Comparison of ENCODE assay signal across 16 cellular contexts in genomic region chr12:56124133-56124532, GRCh38. TPM values are rescaled to one million over a fixed set of nuclear protein-coding genes. Genes with fewer than 3 reads are reported as not detected.
DNase-seq lines count a peak whose midpoint lies in the region; ATAC-seq, FAIRE-seq and TF ChIP-seq lines count a peak whose summit lies in the region.
"Had no signal": no experiment of that assay in that cellular context is flagged by ENCODE, and none has a peak within 500 bp of the region (broad histone marks: within the 10 kb centered on the region; RNA-seq: fewer than 3 reads in every experiment).

No MANE protein-coding gene starts in this region.

- H3K79me2 ChIP-seq in HepG2 (ENCODE audit: insufficient read depth, low read length), result peaks cover 14% of the 10 kb centered on the region

- peaks cover 34% of the 10 kb centered on the region for H3K4me1 Mint-ChIP-seq in activated T-helper 17 cell treated with anti-CD3 and anti-CD28 coated beads, Interleukin-2, amount 50 U/mL, for 72 hours
- peaks cover 26 to 51% (median 49%) of the 10 kb centered on the region in 7 donors for H3K4me1 Mint-ChIP-seq in naive thymus-derived CD4-positive, alpha-beta T cell

- DNase-seq in HepG2 (ENCODE audit: low spot score) (peak; percentile 43), right lobe of liver (no peak), BE2C (no peak)
- no peak for DNase-seq in naive thymus-derived CD4-positive, alpha-beta T cell
- no peak for DNase-seq in stimulated activated CD4-positive, alpha-beta T cell treated with anti-CD3 and anti-CD28 coated beads, Interleukin-2, amount 100 ng/mL, for 24 hours
- DNase-seq: DND-41; esophagus squamous epithelium; H7; hypothalamus; NCI-H1105 treated with DMSO at 0.1 percent for 48 hours; stimulated activated naive CD4-positive, alpha-beta T cell treated with Interleukin-2 at 50 U/mL for 16 hours had no signal

- H3K27ac Mint-ChIP-seq in activated T-helper 17 cell treated with anti-CD3 and anti-CD28 coated beads, Interleukin-2, amount 50 U/mL, for 72 hours, result peak overlapping the region; percentile 71
- H3K27ac Mint-ChIP-seq in naive thymus-derived CD4-positive, alpha-beta T cell, result peak overlapping the region in 8 of 9 donors; percentile 27 to 90 (median 61)

- no peak for TF ChIP-seq RAD21 in HepG2 (CRISPR knock-in tag; IDR thresholded peaks at IDR 0.05)

- TF ChIP-seq CTCF in HepG2 (CRISPR knock-in tag; IDR thresholded peaks at IDR 0.05), result no peak
- TF ChIP-seq CTCF in right lobe of liver (IDR thresholded peaks at IDR 0.05), result no peak
- no peak for TF ChIP-seq CTCF in BE2C (IDR thresholded peaks at IDR 0.05; ENCODE audit: low read depth, low read length)

- TF ChIP-seq POLR2A in HepG2 (IDR thresholded peaks at IDR 0.05; ENCODE audit: insufficient read depth in 1 of 2, low read depth in 2 of 2, low read length in 2 of 2) (no peak), right lobe of liver (IDR thresholded peaks at IDR 0.05) (no peak)

- WGBS in HepG2 (ENCODE audit: low lambda C conversion rate), result 49% methylated on average over 4 of the region's 4 CpGs
- 40% methylated on average over 4 of the region's 4 CpGs for WGBS in right lobe of liver (ENCODE audit: insufficient coverage, low coverage, low lambda C conversion rate, missing lambda C conversion rate)

- no peaks in the 10 kb centered on the region for H3K27me3 ChIP-seq in HepG2 (ENCODE audit: control insufficient read depth in 1 of 2, insufficient read depth in 2 of 2, low read length in 2 of 2)
- H3K27me3 ChIP-seq in right lobe of liver, result no peaks in the 10 kb centered on the region
- H3K27me3 ChIP-seq in naive thymus-derived CD4-positive, alpha-beta T cell (ENCODE audit: control insufficient read depth in 2 of 2, insufficient read depth in 2 of 2, low read length in 2 of 2), result no peaks in the 10 kb centered on the region
- no peaks in the 10 kb centered on the region for H3K27me3 ChIP-seq in BE2C
- H3K27me3 ChIP-seq: esophagus squamous epithelium had no signal

- H3K27me3 Mint-ChIP-seq in activated T-helper 17 cell treated with anti-CD3 and anti-CD28 coated beads, Interleukin-2, amount 50 U/mL, for 72 hours, result no peaks in the 10 kb centered on the region
- H3K27me3 Mint-ChIP-seq in naive thymus-derived CD4-positive, alpha-beta T cell, result no peaks in the 10 kb centered on the region

- in situ Hi-C loops in HepG2 (cut with HindIII; ENCODE audit: extremely low pct_ligation_motif_present, low pct_unique_long_range_greater_than_20kb), result loop anchor here (5.0 kb wide), 1 partner anchor 33 kb away; the partner anchor contains the start of gene MYL6

- H3K9ac ChIP-seq in HepG2 (ENCODE audit: insufficient read depth, low read depth, low read length), result no peak overlapping the region

- TF ChIP-seq EP300 in HepG2 (IDR thresholded peaks at IDR 0.05; ENCODE audit: low read depth in 2 of 2, low read length in 2 of 2) (no peak), HepG2 (CRISPR knock-in tag; IDR thresholded peaks at IDR 0.05; ENCODE audit: borderline replicate concordance) (no peak)

- H3K4me3 Mint-ChIP-seq in activated T-helper 17 cell treated with anti-CD3 and anti-CD28 coated beads, Interleukin-2, amount 50 U/mL, for 72 hours, result peak overlapping the region; percentile 28
- no peak overlapping the region for H3K4me3 Mint-ChIP-seq in naive thymus-derived CD4-positive, alpha-beta T cell

- CTCF ChIA-PET in HepG2 (lab: Yijun Ruan, JAX; ENCODE audit: low intra/inter-chr PET ratio, low total read pairs), result no interaction called here
- CTCF ChIA-PET in naive thymus-derived CD4-positive, alpha-beta T cell (lab: Charles Lee), result interaction anchor here (0.5 to 13.4 kb wide), 10 partner anchors 10 to 531 kb away, joined by 3 to 193 read pairs (median 4); partner anchors contain the start of genes MYL6B, RNF41 and SMARCC2

- FAIRE-seq in HepG2 (lab: Jason Lieb, UNC), result no peak
- FAIRE-seq: colon had no signal

- intact Hi-C loops in HepG2 (cut with micrococcal nuclease; ENCODE audit: unreplicated experiment), result no loop called here
- intact Hi-C loops in right lobe of liver (cut with DNase I), result no loop called here
- intact Hi-C loops in naive thymus-derived CD4-positive, alpha-beta T cell (cut with micrococcal nuclease), result no loop called here

- BruUV-seq in HepG2 (replicated peaks; lab: Mats Ljungman, UMichigan), result no TSS peak

- H3K4me1 ChIP-seq in HepG2 (ENCODE audit: insufficient read depth, low read length) (peaks cover 84% of the 10 kb centered on the region), right lobe of liver (peaks cover 0 to 68% (median 27%) of the 10 kb centered on the region in 4 donors), BE2C (peaks cover 14% of the 10 kb centered on the region)
- H3K4me1 ChIP-seq in naive thymus-derived CD4-positive, alpha-beta T cell (ENCODE audit: control insufficient read depth in 2 of 2, insufficient read depth in 2 of 2, low read length in 2 of 2), result peaks cover 26 to 38% of the 10 kb centered on the region in 2 donors

- no peak for ATAC-seq in HepG2
- no peak for ATAC-seq in right lobe of liver
- no peak for ATAC-seq in activated T-helper 17 cell treated with anti-CD3 and anti-CD28 coated beads, Interleukin-2, amount 50 U/mL, for 72 hours (replicated peaks)
- no peak for ATAC-seq in naive thymus-derived CD4-positive, alpha-beta T cell
- no peak for ATAC-seq in activated CD4-positive, CD25-positive, alpha-beta regulatory T cell treated with anti-CD3 and anti-CD28 coated beads, Interleukin-2, amount 50 U/mL, for 24 hours
- ATAC-seq in GM19328 (IDR thresholded peaks at IDR 0.05; ENCODE audit: unreplicated experiment), result no peak

- peak overlapping the region; percentile 43 for H3K27ac ChIP-seq in HepG2 (ENCODE audit: extremely low read length, insufficient read depth, low read length)
- H3K27ac ChIP-seq in right lobe of liver, result peak overlapping the region in 1 of 3 donors; percentile 82
- no peak overlapping the region for H3K27ac ChIP-seq in naive thymus-derived CD4-positive, alpha-beta T cell (ENCODE audit: low read depth, low read length)

- no peaks in the 10 kb centered on the region for H4K20me1 ChIP-seq in HepG2 (ENCODE audit: insufficient read depth, low read length)

- 0 out of 5 replicates have a peak, but pooled peaks cover 0 to 4% of the 10 kb centered on the region in 2 experiments for H3K36me3 ChIP-seq in HepG2 (replicated peaks in 1 of 2; ENCODE audit: control insufficient read depth in 1 of 2, insufficient read depth in 2 of 2, low read length in 2 of 2)
- no peaks in the 10 kb centered on the region for H3K36me3 ChIP-seq in right lobe of liver
- peaks cover 0 to 23% (median 0%) of the 10 kb centered on the region in 3 experiments for H3K36me3 ChIP-seq in naive thymus-derived CD4-positive, alpha-beta T cell (ENCODE audit: control insufficient read depth in 2 of 3, insufficient read depth in 3 of 3, low read length in 3 of 3)
- H3K36me3 ChIP-seq in BE2C, result no peaks in the 10 kb centered on the region; the same call in 1 of the 2 replicates

- H3K9me3 Mint-ChIP-seq in activated T-helper 17 cell treated with anti-CD3 and anti-CD28 coated beads, Interleukin-2, amount 50 U/mL, for 72 hours, result no peaks in the 10 kb centered on the region
- peaks cover 0 to 2% (median 0%) of the 10 kb centered on the region in 11 donors for H3K9me3 Mint-ChIP-seq in naive thymus-derived CD4-positive, alpha-beta T cell

- H3K4me3 ChIP-seq in HepG2 (replicated peaks in 1 of 3; ENCODE audit: insufficient read depth in 1 of 3, low read depth in 2 of 3, low read length in 3 of 3), result no peak overlapping the region
- H3K4me3 ChIP-seq in right lobe of liver, result no peak overlapping the region
- H3K4me3 ChIP-seq in naive thymus-derived CD4-positive, alpha-beta T cell (ENCODE audit: low read length), result no peak overlapping the region
- no peak overlapping the region for H3K4me3 ChIP-seq in BE2C (ENCODE audit: low read depth, low read length)
- H3K4me3 ChIP-seq: esophagus squamous epithelium, skin epidermis had no signal

- H3K36me3 Mint-ChIP-seq in activated T-helper 17 cell treated with anti-CD3 and anti-CD28 coated beads, Interleukin-2, amount 50 U/mL, for 72 hours (ENCODE audit: low read depth), result peaks cover 60% of the 10 kb centered on the region
- H3K36me3 Mint-ChIP-seq in naive thymus-derived CD4-positive, alpha-beta T cell, result peaks cover 0 to 11% (median 0%) of the 10 kb centered on the region in 5 donors

- POLR2A ChIA-PET in HepG2 (lab: Yijun Ruan, JAX), result interaction anchor here (1.2 to 1.5 kb wide), 3 partner anchors 34 to 66 kb away, joined by 4 to 8 read pairs (median 6); partner anchors contain the start of genes MYL6 and SMARCC2
- POLR2A ChIA-PET in naive thymus-derived CD4-positive, alpha-beta T cell (lab: Charles Lee), result interaction anchor here (1.1 to 13.1 kb wide), 7 partner anchors 20 to 340 kb away, joined by 3 to 192 read pairs (median 11); partner anchors contain the start of genes MYL6, MYL6B, PA2G4 and RNF41

- no peak overlapping the region for H2AFZ ChIP-seq in HepG2 (ENCODE audit: low read length)

- H3K4me2 ChIP-seq in HepG2 (ENCODE audit: low read depth, low read length), result no peak overlapping the region

- H3K9me3 ChIP-seq in HepG2 (ENCODE audit: low read length) (no peaks in the 10 kb centered on the region), right lobe of liver (no peaks in the 10 kb centered on the region), BE2C (no peaks in the 10 kb centered on the region)
- H3K9me3 ChIP-seq in naive thymus-derived CD4-positive, alpha-beta T cell (ENCODE audit: control insufficient read depth in 2 of 3, low read length in 3 of 3), result no peaks in the 10 kb centered on the region
- H3K9me3 ChIP-seq: esophagus squamous epithelium had no signal

RNA-seq across cellular contexts. Expression of gene ESYT1, which starts 3.9 kb away (rescaled TPM):
- total RNA-seq in HepG2 (2016; rRNA removed; fragmentation: Illumina TruSeq; extraction: Trizol), result 30.1 and 66.9 TPM in 2 replicates
- total RNA-seq in HepG2 (2016; cell fraction: cytosol; rRNA removed; fragmentation: Illumina TruSeq; extraction: Trizol; ENCODE audit: low read depth), result 6.1 and 7.8 TPM in 2 replicates
- 27.6 and 70.9 TPM in 2 replicates for total RNA-seq in HepG2 (2016; cell fraction: insoluble cytoplasmic fraction; rRNA removed; fragmentation: Illumina TruSeq; extraction: Trizol)
- total RNA-seq in HepG2 (2016; cell fraction: membrane; rRNA removed; fragmentation: Illumina TruSeq; extraction: Trizol), result 12.4 and 14.5 TPM in 2 replicates
- 74.2 and 79.4 TPM in 2 replicates for total RNA-seq in HepG2 (2016; cell fraction: nucleus; rRNA removed; fragmentation: Illumina TruSeq; extraction: Trizol)
- 71.0 and 80.1 TPM in 2 replicates for polyA plus RNA-seq in HepG2 (2011; rRNA removed)
- 65.6 and 71.7 TPM in 2 replicates for polyA plus RNA-seq in HepG2 (2011; cell fraction: cytosol; rRNA removed)
- 144 and 146 TPM in 2 replicates for polyA plus RNA-seq in HepG2 (2011; cell fraction: nucleus; rRNA removed)
- polyA plus RNA-seq in HepG2 (2012), result 27.6 and 29.6 TPM in 2 replicates
- polyA plus RNA-seq in HepG2 (2016; cell fraction: cytosol; fragmentation: Illumina TruSeq; extraction: Trizol; ENCODE audit: low read depth), result 4.5 and 6.5 TPM in 2 replicates
- polyA plus RNA-seq in HepG2 (2016; cell fraction: insoluble cytoplasmic fraction; fragmentation: Illumina TruSeq; extraction: Trizol; ENCODE audit: low read depth), result 22.5 and 29.6 TPM in 2 replicates
- 9.2 and 9.6 TPM in 2 replicates for polyA plus RNA-seq in HepG2 (2016; cell fraction: membrane; fragmentation: Illumina TruSeq; extraction: Trizol; ENCODE audit: low read depth)
- polyA plus RNA-seq in HepG2 (2016; cell fraction: nucleus; fragmentation: Illumina TruSeq; extraction: Trizol; ENCODE audit: insufficient read depth, low read depth), result 105 and 109 TPM in 2 replicates
- polyA minus RNA-seq in HepG2 (2011; rRNA and poly(A)+ RNA removed; ENCODE audit: low replicate concordance), result 191 and 267 TPM in 2 replicates
- polyA minus RNA-seq in HepG2 (2011; cell fraction: cytosol; rRNA and poly(A)+ RNA removed), result 75.6 and 84.1 TPM in 2 replicates
- 47.8 and 73.0 TPM in 2 replicates for polyA minus RNA-seq in HepG2 (2011; cell fraction: nucleus; rRNA and poly(A)+ RNA removed)
- total RNA-seq in right lobe of liver, result 100 to 1,000 TPM in 1 of 6 experiments, 10 to 100 TPM in 5; 56.5 to 117 (median 70.3) TPM
- 100 to 1,000 TPM; 234 to 236 TPM for total RNA-seq in activated T-helper 17 cell treated with anti-CD3 and anti-CD28 coated beads, Interleukin-2, amount 50 U/mL, for 72 hours
- total RNA-seq in naive thymus-derived CD4-positive, alpha-beta T cell, result 100 to 1,000 TPM; 121 to 300 (median 221) TPM
- 100 to 1,000 TPM; 282 to 353 TPM for polyA plus RNA-seq in naive thymus-derived CD4-positive, alpha-beta T cell
- polyA plus RNA-seq in BE2C (2012; ENCODE audit: insufficient read depth, insufficient read length, low read depth), result 22.8 TPM

RNA-seq across cellular contexts. Expression of gene ZC3H10, which starts 6.1 kb away (rescaled TPM):
- total RNA-seq in HepG2 (2016; rRNA removed; fragmentation: Illumina TruSeq; extraction: Trizol) (1.9 and 2.3 TPM in 2 replicates), right lobe of liver (1 to 10 TPM; 1.7 to 5.4 (median 3.2) TPM)
- total RNA-seq in HepG2 (2016; cell fraction: cytosol; rRNA removed; fragmentation: Illumina TruSeq; extraction: Trizol; ENCODE audit: low read depth), result 3.2 and 3.7 TPM in 2 replicates
- total RNA-seq in HepG2 (2016; cell fraction: insoluble cytoplasmic fraction; rRNA removed; fragmentation: Illumina TruSeq; extraction: Trizol), result 1.6 and 2.5 TPM in 2 replicates
- 2.0 and 3.1 TPM in 2 replicates for total RNA-seq in HepG2 (2016; cell fraction: membrane; rRNA removed; fragmentation: Illumina TruSeq; extraction: Trizol)
- 2.9 and 4.3 TPM in 2 replicates for total RNA-seq in HepG2 (2016; cell fraction: nucleus; rRNA removed; fragmentation: Illumina TruSeq; extraction: Trizol)
- polyA plus RNA-seq in HepG2 (2011; rRNA removed), result 0.70 and 0.98 TPM in 2 replicates
- 0.58 and 0.59 TPM in 2 replicates for polyA plus RNA-seq in HepG2 (2011; cell fraction: cytosol; rRNA removed)
- 2.0 and 2.3 TPM in 2 replicates for polyA plus RNA-seq in HepG2 (2011; cell fraction: nucleus; rRNA removed)
- 0.99 and 1.0 TPM in 2 replicates for polyA plus RNA-seq in HepG2 (2012)
- 0.17 and 0.23 TPM in 2 replicates for polyA plus RNA-seq in HepG2 (2016; cell fraction: cytosol; fragmentation: Illumina TruSeq; extraction: Trizol; ENCODE audit: low read depth)
- polyA plus RNA-seq in HepG2 (2016; cell fraction: insoluble cytoplasmic fraction; fragmentation: Illumina TruSeq; extraction: Trizol; ENCODE audit: low read depth), result 1.2 and 1.5 TPM in 2 replicates
- polyA plus RNA-seq in HepG2 (2016; cell fraction: membrane; fragmentation: Illumina TruSeq; extraction: Trizol; ENCODE audit: low read depth), result 0.38 and 0.55 TPM in 2 replicates
- polyA plus RNA-seq in HepG2 (2016; cell fraction: nucleus; fragmentation: Illumina TruSeq; extraction: Trizol; ENCODE audit: insufficient read depth, low read depth), result 2.3 and 2.8 TPM in 2 replicates
- polyA minus RNA-seq in HepG2 (2011; rRNA and poly(A)+ RNA removed; ENCODE audit: low replicate concordance), result 5.6 and 16.3 TPM in 2 replicates
- polyA minus RNA-seq in HepG2 (2011; cell fraction: cytosol; rRNA and poly(A)+ RNA removed), result 1.8 and 2.6 TPM in 2 replicates
- 8.6 and 8.8 TPM in 2 replicates for polyA minus RNA-seq in HepG2 (2011; cell fraction: nucleus; rRNA and poly(A)+ RNA removed)
- total RNA-seq in activated T-helper 17 cell treated with anti-CD3 and anti-CD28 coated beads, Interleukin-2, amount 50 U/mL, for 72 hours, result 1 to 10 TPM; 7.8 to 8.0 TPM
- total RNA-seq in naive thymus-derived CD4-positive, alpha-beta T cell, result 10 to 100 TPM in 3 of 5 experiments, 1 to 10 TPM in 2; 7.8 to 16.3 (median 13.3) TPM
- 1 to 10 TPM; 2.4 to 4.1 TPM for polyA plus RNA-seq in naive thymus-derived CD4-positive, alpha-beta T cell
- polyA plus RNA-seq in BE2C (2012; ENCODE audit: insufficient read depth, insufficient read length, low read depth), result 18.3 TPM

RNA-seq across cellular contexts. Expression of gene RPL41, which starts 7.7 kb away (rescaled TPM):
- total RNA-seq in HepG2 (2016; rRNA removed; fragmentation: Illumina TruSeq; extraction: Trizol) (4,012 and 4,443 TPM in 2 replicates), right lobe of liver (1,000 to 10,000 TPM in 4 of 6 experiments, 100 to 1,000 TPM in 2; 516 to 1,547 (median 1,257) TPM)
- total RNA-seq in HepG2 (2016; cell fraction: cytosol; rRNA removed; fragmentation: Illumina TruSeq; extraction: Trizol; ENCODE audit: low read depth), result 4,595 and 4,984 TPM in 2 replicates
- 3,905 and 4,309 TPM in 2 replicates for total RNA-seq in HepG2 (2016; cell fraction: insoluble cytoplasmic fraction; rRNA removed; fragmentation: Illumina TruSeq; extraction: Trizol)
- 8,921 and 9,031 TPM in 2 replicates for total RNA-seq in HepG2 (2016; cell fraction: membrane; rRNA removed; fragmentation: Illumina TruSeq; extraction: Trizol)
- total RNA-seq in HepG2 (2016; cell fraction: nucleus; rRNA removed; fragmentation: Illumina TruSeq; extraction: Trizol), result 1,404 and 1,661 TPM in 2 replicates
- polyA plus RNA-seq in HepG2 (2011; rRNA removed), result 6,595 and 7,670 TPM in 2 replicates
- polyA plus RNA-seq in HepG2 (2011; cell fraction: cytosol; rRNA removed), result 10,426 and 10,610 TPM in 2 replicates
- 2,744 and 3,913 TPM in 2 replicates for polyA plus RNA-seq in HepG2 (2011; cell fraction: nucleus; rRNA removed)
- 6,590 and 7,439 TPM in 2 replicates for polyA plus RNA-seq in HepG2 (2012)
- 4,736 and 5,581 TPM in 2 replicates for polyA plus RNA-seq in HepG2 (2016; cell fraction: cytosol; fragmentation: Illumina TruSeq; extraction: Trizol; ENCODE audit: low read depth)
- 3,730 and 4,210 TPM in 2 replicates for polyA plus RNA-seq in HepG2 (2016; cell fraction: insoluble cytoplasmic fraction; fragmentation: Illumina TruSeq; extraction: Trizol; ENCODE audit: low read depth)
- polyA plus RNA-seq in HepG2 (2016; cell fraction: membrane; fragmentation: Illumina TruSeq; extraction: Trizol; ENCODE audit: low read depth), result 7,715 and 8,246 TPM in 2 replicates
- 2,380 and 2,524 TPM in 2 replicates for polyA plus RNA-seq in HepG2 (2016; cell fraction: nucleus; fragmentation: Illumina TruSeq; extraction: Trizol; ENCODE audit: insufficient read depth, low read depth)
- polyA minus RNA-seq in HepG2 (2011; rRNA and poly(A)+ RNA removed; ENCODE audit: low replicate concordance), result 1,172 and 2,100 TPM in 2 replicates
- 821 and 951 TPM in 2 replicates for polyA minus RNA-seq in HepG2 (2011; cell fraction: cytosol; rRNA and poly(A)+ RNA removed)
- polyA minus RNA-seq in HepG2 (2011; cell fraction: nucleus; rRNA and poly(A)+ RNA removed), result 395 and 501 TPM in 2 replicates
- 1,000 to 10,000 TPM; 4,564 to 4,582 TPM for total RNA-seq in activated T-helper 17 cell treated with anti-CD3 and anti-CD28 coated beads, Interleukin-2, amount 50 U/mL, for 72 hours
- total RNA-seq in naive thymus-derived CD4-positive, alpha-beta T cell, result 1,000 to 10,000 TPM; 3,787 to 6,048 (median 5,952) TPM
- polyA plus RNA-seq in naive thymus-derived CD4-positive, alpha-beta T cell, result over 10,000 TPM in 1 of 2 donors, 1,000 to 10,000 TPM in 1; 6,745 to 10,251 TPM
- polyA plus RNA-seq in BE2C (2012; ENCODE audit: insufficient read depth, insufficient read length, low read depth), result 16,588 TPM

RNA-seq across cellular contexts. Expression of gene PA2G4, which starts 19.8 kb away (rescaled TPM):
- total RNA-seq in HepG2 (2016; rRNA removed; fragmentation: Illumina TruSeq; extraction: Trizol), result 240 and 281 TPM in 2 replicates
- total RNA-seq in HepG2 (2016; cell fraction: cytosol; rRNA removed; fragmentation: Illumina TruSeq; extraction: Trizol; ENCODE audit: low read depth), result 34.6 and 38.4 TPM in 2 replicates
- 238 and 272 TPM in 2 replicates for total RNA-seq in HepG2 (2016; cell fraction: insoluble cytoplasmic fraction; rRNA removed; fragmentation: Illumina TruSeq; extraction: Trizol)
- total RNA-seq in HepG2 (2016; cell fraction: membrane; rRNA removed; fragmentation: Illumina TruSeq; extraction: Trizol), result 70.8 and 76.3 TPM in 2 replicates
- total RNA-seq in HepG2 (2016; cell fraction: nucleus; rRNA removed; fragmentation: Illumina TruSeq; extraction: Trizol), result 107 and 120 TPM in 2 replicates
- 115 and 147 TPM in 2 replicates for polyA plus RNA-seq in HepG2 (2011; rRNA removed)
- 101 and 136 TPM in 2 replicates for polyA plus RNA-seq in HepG2 (2011; cell fraction: cytosol; rRNA removed)
- 71.8 and 88.2 TPM in 2 replicates for polyA plus RNA-seq in HepG2 (2011; cell fraction: nucleus; rRNA removed)
- 112 and 121 TPM in 2 replicates for polyA plus RNA-seq in HepG2 (2012)
- 42.2 and 43.3 TPM in 2 replicates for polyA plus RNA-seq in HepG2 (2016; cell fraction: cytosol; fragmentation: Illumina TruSeq; extraction: Trizol; ENCODE audit: low read depth)
- 357 and 380 TPM in 2 replicates for polyA plus RNA-seq in HepG2 (2016; cell fraction: insoluble cytoplasmic fraction; fragmentation: Illumina TruSeq; extraction: Trizol; ENCODE audit: low read depth)
- 55.0 and 58.3 TPM in 2 replicates for polyA plus RNA-seq in HepG2 (2016; cell fraction: membrane; fragmentation: Illumina TruSeq; extraction: Trizol; ENCODE audit: low read depth)
- polyA plus RNA-seq in HepG2 (2016; cell fraction: nucleus; fragmentation: Illumina TruSeq; extraction: Trizol; ENCODE audit: insufficient read depth, low read depth), result 190 and 200 TPM in 2 replicates
- 51.1 and 143 TPM in 2 replicates for polyA minus RNA-seq in HepG2 (2011; rRNA and poly(A)+ RNA removed; ENCODE audit: low replicate concordance)
- 71.0 and 74.1 TPM in 2 replicates for polyA minus RNA-seq in HepG2 (2011; cell fraction: cytosol; rRNA and poly(A)+ RNA removed)
- polyA minus RNA-seq in HepG2 (2011; cell fraction: nucleus; rRNA and poly(A)+ RNA removed), result 70.0 and 97.2 TPM in 2 replicates
- total RNA-seq in right lobe of liver, result 10 to 100 TPM; 29.7 to 82.4 (median 36.6) TPM
- 100 to 1,000 TPM; 213 to 427 TPM for total RNA-seq in activated T-helper 17 cell treated with anti-CD3 and anti-CD28 coated beads, Interleukin-2, amount 50 U/mL, for 72 hours
- 100 to 1,000 TPM in 3 of 5 experiments, 10 to 100 TPM in 2; 61.7 to 254 (median 109) TPM for total RNA-seq in naive thymus-derived CD4-positive, alpha-beta T cell
- polyA plus RNA-seq in naive thymus-derived CD4-positive, alpha-beta T cell, result 100 to 1,000 TPM; 216 to 218 TPM
- polyA plus RNA-seq in BE2C (2012; ENCODE audit: insufficient read depth, insufficient read length, low read depth), result 273 TPM

RNA-seq across cellular contexts. Expression of gene MYL6B, which starts 28.3 kb away (rescaled TPM):
- total RNA-seq in HepG2 (2016; rRNA removed; fragmentation: Illumina TruSeq; extraction: Trizol), result 75.7 and 76.5 TPM in 2 replicates
- 325 and 392 TPM in 2 replicates for total RNA-seq in HepG2 (2016; cell fraction: cytosol; rRNA removed; fragmentation: Illumina TruSeq; extraction: Trizol; ENCODE audit: low read depth)
- 64.5 and 75.8 TPM in 2 replicates for total RNA-seq in HepG2 (2016; cell fraction: insoluble cytoplasmic fraction; rRNA removed; fragmentation: Illumina TruSeq; extraction: Trizol)
- 194 and 230 TPM in 2 replicates for total RNA-seq in HepG2 (2016; cell fraction: membrane; rRNA removed; fragmentation: Illumina TruSeq; extraction: Trizol)
- total RNA-seq in HepG2 (2016; cell fraction: nucleus; rRNA removed; fragmentation: Illumina TruSeq; extraction: Trizol), result 25.1 and 31.8 TPM in 2 replicates
- polyA plus RNA-seq in HepG2 (2011; rRNA removed), result 81.4 and 88.7 TPM in 2 replicates
- polyA plus RNA-seq in HepG2 (2011; cell fraction: cytosol; rRNA removed), result 101 and 116 TPM in 2 replicates
- 53.0 and 71.7 TPM in 2 replicates for polyA plus RNA-seq in HepG2 (2011; cell fraction: nucleus; rRNA removed)
- 71.1 and 77.9 TPM in 2 replicates for polyA plus RNA-seq in HepG2 (2012)
- 374 and 492 TPM in 2 replicates for polyA plus RNA-seq in HepG2 (2016; cell fraction: cytosol; fragmentation: Illumina TruSeq; extraction: Trizol; ENCODE audit: low read depth)
- 78.1 and 85.3 TPM in 2 replicates for polyA plus RNA-seq in HepG2 (2016; cell fraction: insoluble cytoplasmic fraction; fragmentation: Illumina TruSeq; extraction: Trizol; ENCODE audit: low read depth)
- polyA plus RNA-seq in HepG2 (2016; cell fraction: membrane; fragmentation: Illumina TruSeq; extraction: Trizol; ENCODE audit: low read depth), result 220 and 254 TPM in 2 replicates
- 77.1 and 86.6 TPM in 2 replicates for polyA plus RNA-seq in HepG2 (2016; cell fraction: nucleus; fragmentation: Illumina TruSeq; extraction: Trizol; ENCODE audit: insufficient read depth, low read depth)
- polyA minus RNA-seq in HepG2 (2011; rRNA and poly(A)+ RNA removed; ENCODE audit: low replicate concordance), result 23.8 and 38.6 TPM in 2 replicates
- polyA minus RNA-seq in HepG2 (2011; cell fraction: cytosol; rRNA and poly(A)+ RNA removed), result 16.8 and 20.3 TPM in 2 replicates
- polyA minus RNA-seq in HepG2 (2011; cell fraction: nucleus; rRNA and poly(A)+ RNA removed), result 14.3 and 20.6 TPM in 2 replicates
- total RNA-seq in right lobe of liver, result 10 to 100 TPM in 5 of 6 experiments, 1 to 10 TPM in 1; 4.9 to 18.7 (median 12.6) TPM
- total RNA-seq in activated T-helper 17 cell treated with anti-CD3 and anti-CD28 coated beads, Interleukin-2, amount 50 U/mL, for 72 hours, result 100 to 1,000 TPM in 1 of 2 donors, 10 to 100 TPM in 1; 96.9 to 114 TPM
- 10 to 100 TPM in 2 of 5 experiments, 1 to 10 TPM in 3; 3.7 to 60.3 (median 8.9) TPM for total RNA-seq in naive thymus-derived CD4-positive, alpha-beta T cell
- polyA plus RNA-seq in naive thymus-derived CD4-positive, alpha-beta T cell, result 1 to 10 TPM; 5.6 to 6.7 TPM
- 334 TPM for polyA plus RNA-seq in BE2C (2012; ENCODE audit: insufficient read depth, insufficient read length, low read depth)
